ENCODE assay signal across 1 cellular context in the genomic region with DNA sequence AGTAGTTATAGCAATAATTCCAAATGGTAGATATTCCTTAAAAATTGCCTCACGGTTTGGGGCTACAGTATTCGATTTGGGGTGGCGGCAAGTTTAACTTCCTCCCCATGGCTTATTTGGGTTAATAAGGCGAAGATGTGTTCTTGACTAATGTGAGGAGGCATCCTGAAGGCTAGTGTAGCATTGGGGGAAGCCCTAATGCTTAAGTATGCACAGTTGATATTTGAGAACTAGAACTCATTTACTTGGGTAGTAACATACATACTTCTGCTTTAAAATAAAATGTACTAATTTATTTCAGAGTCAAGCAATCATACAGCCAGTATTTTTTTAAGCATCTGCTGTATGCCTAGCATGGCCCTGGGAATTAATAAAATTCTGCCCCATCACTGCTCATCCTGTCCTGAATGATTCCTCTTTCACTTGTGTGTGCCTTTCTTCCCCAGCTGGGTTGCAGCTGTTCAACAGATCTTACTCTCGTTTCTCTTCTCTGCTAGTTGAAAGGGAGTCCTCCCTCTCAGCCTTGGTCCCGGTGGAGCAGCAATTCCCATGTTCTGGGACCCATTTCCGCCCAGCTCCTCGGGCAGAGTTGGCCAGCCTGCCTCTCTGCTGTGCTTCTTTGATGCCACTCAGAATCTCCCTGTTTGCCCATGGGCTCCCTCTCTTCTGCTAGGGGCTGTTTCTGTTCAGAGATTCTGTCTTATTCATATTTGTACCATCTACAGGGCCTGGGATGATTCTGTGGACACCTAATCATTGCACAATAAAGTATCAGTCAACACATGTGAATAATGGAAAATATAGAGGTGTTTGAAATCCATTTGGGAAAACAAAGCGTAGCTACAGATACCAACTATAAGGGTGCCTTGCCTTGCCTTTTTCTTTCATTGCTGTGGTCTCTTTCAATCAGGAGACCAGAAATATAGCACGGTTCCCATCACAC.
TF ChIP-seq lines count a peak whose summit lies in the region.

No MANE protein-coding gene starts in this region.

TF ChIP-seq in HepG2, 621 proteins besides CTCF, POLR2A, EP300 and RAD21 (continued from another document):
- TF ChIP-seq GABPA (IDR thresholded peaks at IDR 0.05; ENCODE audit: low read depth, low read length) (no peak), GABPA (CRISPR knock-in tag; IDR thresholded peaks at IDR 0.05; ENCODE audit: low read depth) (no peak), DPF2 (CRISPR knock-in tag; IDR thresholded peaks at IDR 0.05; ENCODE audit: borderline replicate concordance, low read depth) (no peak), FOSL2 (CRISPR knock-in tag; IDR thresholded peaks at IDR 0.05) (no peak)
